Comparison of ENCODE assay signal across 13 cellular contexts in the genomic region with DNA sequence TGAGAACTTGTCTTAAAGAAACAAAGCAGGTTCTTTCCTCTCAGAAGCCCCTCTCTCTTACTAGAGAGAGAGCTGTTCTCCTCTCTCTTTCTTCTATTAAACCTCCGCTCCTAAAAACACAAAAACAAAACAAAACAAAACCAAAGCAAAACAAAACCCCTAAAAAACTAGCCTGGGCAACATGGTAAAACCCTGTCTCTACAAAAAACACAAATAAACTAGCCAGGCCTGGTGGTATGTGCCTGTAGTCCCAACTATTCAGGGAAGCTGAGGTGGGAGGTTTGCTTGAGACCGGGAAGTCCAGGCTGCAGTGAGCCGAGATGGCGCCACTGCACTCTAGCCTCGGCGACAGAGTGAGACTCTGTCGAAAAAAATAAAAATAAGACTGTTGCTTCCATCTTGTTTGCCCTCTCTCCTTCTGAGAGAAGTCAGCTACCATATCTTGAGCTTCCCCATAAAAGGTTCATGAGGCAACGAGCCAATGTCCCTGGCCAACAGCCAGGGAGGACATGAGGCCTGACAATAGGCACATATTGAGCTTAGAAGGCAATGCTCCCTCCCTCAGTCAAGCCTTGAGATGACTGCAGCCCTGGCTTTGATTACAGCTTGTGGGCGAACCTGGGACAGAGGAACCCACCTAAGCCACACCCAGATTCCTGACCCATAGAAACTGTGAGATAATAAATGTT. TPM values are rescaled to one million over a fixed set of nuclear protein-coding genes. Genes with fewer than 3 reads are reported as not detected.
DNase-seq lines count a peak whose midpoint lies in the region; ATAC-seq and TF ChIP-seq lines count a peak whose summit lies in the region.
"Had no signal": no experiment of that assay in that cellular context is flagged by ENCODE, and none has a peak within 500 bp of the region (broad histone marks: within the 10 kb centered on the region; RNA-seq: fewer than 3 reads in every experiment).

No MANE protein-coding gene starts in this region.

- no peak overlapping the region for H3K14ac ChIP-seq in neuronal stem cell (ENCODE audit: low read length)

- no peak overlapping the region for H4K91ac ChIP-seq in neuronal stem cell (ENCODE audit: low read depth, low read length, poor library complexity)

- no peak overlapping the region for H2BK12ac ChIP-seq in neuronal stem cell (ENCODE audit: low read length)

- H3K27me3 Mint-ChIP-seq in endothelial cell (ENCODE audit: unreplicated experiment), result peaks cover 2% of the 10 kb centered on the region

- no peaks in the 10 kb centered on the region for H3K36me3 ChIP-seq in neuronal stem cell (replicated peaks in 1 of 2; ENCODE audit: control insufficient read depth in 2 of 2, insufficient read depth in 2 of 2, low read length in 2 of 2)
- H3K36me3 ChIP-seq: left lung, spleen had no signal

- no peak overlapping the region for H2BK120ac ChIP-seq in neuronal stem cell (ENCODE audit: low read depth, low read length)

- H3K9ac ChIP-seq in neuronal stem cell (ENCODE audit: low read depth, low read length, poor library complexity), result no peak overlapping the region
- H3K9ac ChIP-seq: GM23248 had no signal

- TF ChIP-seq CTCF in endothelial cell (IDR thresholded peaks at IDR 0.05; ENCODE audit: unreplicated experiment), result no peak

- no peaks in the 10 kb centered on the region for H3K9me3 ChIP-seq in neuronal stem cell (replicated peaks in 1 of 2; ENCODE audit: control insufficient read depth in 2 of 2, insufficient read depth in 1 of 2, low read depth in 1 of 2, low read length in 2 of 2)
- H3K9me3 ChIP-seq: A549, left lung, spleen had no signal

- H3K79me1 ChIP-seq in neuronal stem cell (ENCODE audit: low read depth, low read length), result no peaks in the 10 kb centered on the region

- no peaks in the 10 kb centered on the region for H3K27me3 ChIP-seq in neuronal stem cell (ENCODE audit: control insufficient read depth in 3 of 3, insufficient read depth in 3 of 3, low read depth in 1 of 3, low read length in 3 of 3)

- H3K4me3 ChIP-seq in neuronal stem cell (ENCODE audit: low read length in 2 of 2), result no peak overlapping the region
- H3K4me3 ChIP-seq: A549, GM23248, left lung, spleen had no signal

- H3K4ac ChIP-seq in neuronal stem cell (ENCODE audit: low read length), result no peak overlapping the region

- TF ChIP-seq POLR2A in erythroblast (IDR thresholded peaks at IDR 0.05; ENCODE audit: low read length), result no peak

- no peak overlapping the region for H2BK15ac ChIP-seq in neuronal stem cell (ENCODE audit: low read length)

- no peak overlapping the region for H3K27ac Mint-ChIP-seq in endothelial cell (ENCODE audit: unreplicated experiment)

- H3K4me2 ChIP-seq in neuronal stem cell (ENCODE audit: insufficient read depth, low read length, poor library complexity, severe bottlenecking), result no peak overlapping the region
- H3K4me2 ChIP-seq: A549 had no signal

- no peak for ATAC-seq in HG02870 (IDR thresholded peaks at IDR 0.05; ENCODE audit: unreplicated experiment)
- ATAC-seq: A549, left lung had no signal

- no peaks in the 10 kb centered on the region for H3K4me1 ChIP-seq in neuronal stem cell (ENCODE audit: control insufficient read depth in 2 of 2, insufficient read depth in 1 of 2, low read depth in 1 of 2, low read length in 2 of 2)
- H3K4me1 ChIP-seq: A549, left lung, spleen had no signal

- WGBS in neuronal stem cell (ENCODE audit: extremely low coverage in 2 of 2, insufficient read length in 2 of 2, insufficient replicate concordance in 1 of 2), 2 donors, result 100% methylated on average over 1 of the region's 9 CpGs; no CpG with 5 or more reads in 1 of the 2 donors

- no peaks in the 10 kb centered on the region for H3K36me3 Mint-ChIP-seq in endothelial cell (ENCODE audit: low read depth, unreplicated experiment)

- no peak overlapping the region for H2BK5ac ChIP-seq in neuronal stem cell (ENCODE audit: low read length)

- peaks cover 6% of the 10 kb centered on the region for H3K4me1 Mint-ChIP-seq in endothelial cell (ENCODE audit: unreplicated experiment)

- H3K18ac ChIP-seq in neuronal stem cell (ENCODE audit: low read length), result no peak overlapping the region

- no peaks in the 10 kb centered on the region for H3K9me3 Mint-ChIP-seq in endothelial cell (ENCODE audit: unreplicated experiment)

- no peak overlapping the region for H3K4me3 Mint-ChIP-seq in endothelial cell (ENCODE audit: unreplicated experiment)

- DNase-seq in NCI-H1105 treated with DMSO at 0.1 percent for 48 hours (lab: John Stamatoyannopoulos, UW) (peak; percentile 16), NCI-H1105 (lab: John Stamatoyannopoulos, UW) (no peak), NCI-H69 (lab: John Stamatoyannopoulos, UW) (peak; percentile 42), erythroblast (lab: John Stamatoyannopoulos, UW) (peak; percentile 59 to 69), neuronal stem cell (ENCODE audit: low spot score) (no peak), SKM-1 treated with dmso at 0.1 percent for 144 hours (lab: John Stamatoyannopoulos, UW; ENCODE audit: unreplicated experiment) (no peak), endothelial cell (ENCODE audit: low spot score) (no peak)
- DNase-seq: GM23248, spleen had no signal

- peak overlapping the region; percentile 66 for H2AFZ ChIP-seq in neuronal stem cell (ENCODE audit: low read length)
- H2AFZ ChIP-seq: GM23248 had no signal

- H4K8ac ChIP-seq in neuronal stem cell (ENCODE audit: low read depth, low read length), result no peak overlapping the region

- no peak overlapping the region for H3K23ac ChIP-seq in neuronal stem cell (ENCODE audit: low read depth, low read length, poor library complexity)

- no peak overlapping the region for H2AK5ac ChIP-seq in neuronal stem cell (ENCODE audit: low read depth, low read length)

- H3K27ac ChIP-seq in neuronal stem cell (replicated peaks; ENCODE audit: low read length), result no peak overlapping the region
- H3K27ac ChIP-seq: A549, GM23248, left lung, spleen had no signal

RNA-seq across cellular contexts. Expression of gene FLT3, which starts 17.5 kb away (rescaled TPM):
- 0.22 TPM for polyA plus RNA-seq in neuronal stem cell (2013, experiment 1 of 2)
- polyA plus RNA-seq in neuronal stem cell (2013, experiment 2 of 2), result 0.19 TPM
- total RNA-seq in endothelial cell (ENCODE audit: unreplicated experiment), result not detected
- total RNA-seq: glomerular endothelial cell, GM23248 had no signal
- polyA plus RNA-seq: A549, GM23248 had no signal

RNA-seq across cellular contexts. Expression of gene PAN3, which starts 20.5 kb away (rescaled TPM):
- 19.3 TPM for polyA plus RNA-seq in neuronal stem cell (2013, experiment 1 of 2)
- 19.3 TPM for polyA plus RNA-seq in neuronal stem cell (2013, experiment 2 of 2)
- total RNA-seq in endothelial cell (ENCODE audit: unreplicated experiment), result 51.9 TPM

Comparison
In these comparisons a context has a peak if more than half of its experiments do, and no peak if none do; other contexts are left out.
1. DNase-seq: peak in NCI-H1105 treated with DMSO at 0.1 percent for 48 hours (single experiment), NCI-H69 (single experiment) and erythroblast (2 of 2); none in NCI-H1105 (single experiment), neuronal stem cell (single experiment), SKM-1 treated with dmso at 0.1 percent for 144 hours (single experiment) and endothelial cell (single experiment).